Comparison of ENCODE assay signal across 2 cellular contexts in genomic region chr10:43155221-43155620, GRCh38.
TF ChIP-seq lines count a peak whose summit lies in the region.

No MANE protein-coding gene starts in this region.

TF ChIP-seq in IMR-90, 13 proteins besides CTCF, POLR2A, EP300 and RAD21:
- TF ChIP-seq MXI1 (IDR thresholded peaks at IDR 0.05; ENCODE audit: borderline replicate concordance, low read depth, low read length): no peak
- TF ChIP-seq CHD1 (IDR thresholded peaks at IDR 0.05; ENCODE audit: low read depth, low read length): no peak
- TF ChIP-seq CEBPB (IDR thresholded peaks at IDR 0.05; ENCODE audit: low read depth, low read length): no peak
- TF ChIP-seq RCOR1 (IDR thresholded peaks at IDR 0.05; ENCODE audit: insufficient replicate concordance, low read length): no peak
- TF ChIP-seq, protein P1, sequence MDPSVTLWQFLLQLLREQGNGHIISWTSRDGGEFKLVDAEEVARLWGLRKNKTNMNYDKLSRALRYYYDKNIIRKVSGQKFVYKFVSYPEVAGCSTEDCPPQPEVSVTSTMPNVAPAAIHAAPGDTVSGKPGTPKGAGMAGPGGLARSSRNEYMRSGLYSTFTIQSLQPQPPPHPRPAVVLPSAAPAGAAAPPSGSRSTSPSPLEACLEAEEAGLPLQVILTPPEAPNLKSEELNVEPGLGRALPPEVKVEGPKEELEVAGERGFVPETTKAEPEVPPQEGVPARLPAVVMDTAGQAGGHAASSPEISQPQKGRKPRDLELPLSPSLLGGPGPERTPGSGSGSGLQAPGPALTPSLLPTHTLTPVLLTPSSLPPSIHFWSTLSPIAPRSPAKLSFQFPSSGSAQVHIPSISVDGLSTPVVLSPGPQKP (IDR thresholded peaks at IDR 0.05; ENCODE audit: borderline replicate concordance, low read depth, low read length): no peak
- no peak for TF ChIP-seq SMC3 (IDR thresholded peaks at IDR 0.05; ENCODE audit: low read depth, low read length)
- no peak for TF ChIP-seq FOS (IDR thresholded peaks at IDR 0.05; ENCODE audit: low read depth, low read length)
TF ChIP-seq in IMR-90: peak in this region for 0.

TF ChIP-seq in endothelial cell of umbilical vein, 7 proteins besides CTCF, POLR2A, EP300 and RAD21:
- TF ChIP-seq MYC (IDR thresholded peaks at IDR 0.05; ENCODE audit: low read depth, low read length): no peak
- no peak for TF ChIP-seq JUN (IDR thresholded peaks at IDR 0.05; ENCODE audit: borderline replicate concordance, insufficient read depth, insufficient read length, low read depth)
- TF ChIP-seq EZH2 (IDR thresholded peaks at IDR 0.05; ENCODE audit: borderline replicate concordance, low read depth, low read length, severe bottlenecking): no peak
